17 cellular contexts compared by ENCODE assay signal in genomic region chr11:44892843-44893242, GRCh38. TPM values are rescaled to one million over a fixed set of nuclear protein-coding genes. Genes with fewer than 3 reads are reported as not detected.
A peak's percentile ranks its signal among the peaks of the same experiment; 100 is the strongest.
DNase-seq lines count a peak whose midpoint lies in the region; ATAC-seq and TF ChIP-seq lines count a peak whose summit lies in the region.
"Had no signal": no experiment of that assay in that cellular context is flagged by ENCODE, and none has a peak within 500 bp of the region (broad histone marks: within the 10 kb centered on the region; RNA-seq: fewer than 3 reads in every experiment).

No MANE protein-coding gene starts in this region.

- 87 to 94% methylated on average over 7 of the region's 7 CpGs for WGBS in sigmoid colon, 2 donors
- WGBS in aorta, 2 donors: 96 to 97% methylated on average over 7 of the region's 7 CpGs

- ATAC-seq in WTC11: no peak
- ATAC-seq in aorta (ENCODE audit: low FRiP score): no peak
- no peak for ATAC-seq in HG03095 (IDR thresholded peaks at IDR 0.05; ENCODE audit: unreplicated experiment)
- ATAC-seq: Panc1 had no signal

- intact Hi-C loops in sigmoid colon (cut with DNase I): loop anchor here (2.0 kb wide), 1 partner anchor 118 kb away; no protein-coding TSS in a partner anchor
- intact Hi-C loops in aorta (cut with DNase I): loop anchor here (1.0 to 5.0 kb wide), 2 partner anchors 271 to 272 kb away; no protein-coding TSS in a partner anchor
- intact Hi-C loops in activated naive CD4-positive, alpha-beta T cell treated with anti-CD3 and anti-CD28 coated beads for 36 hours (cut with micrococcal nuclease): loop anchor here (5.0 kb wide), 1 partner anchor 116 kb away; no protein-coding TSS in a partner anchor

- no peaks in the 10 kb centered on the region for H3K36me3 ChIP-seq in HEK293 (ENCODE audit: control insufficient read depth in 2 of 2, insufficient read depth in 1 of 2, low read length in 2 of 2)
- H3K36me3 ChIP-seq in sigmoid colon: no peaks in the 10 kb centered on the region
- no peaks in the 10 kb centered on the region for H3K36me3 ChIP-seq in aorta (ENCODE audit: control insufficient read depth in 1 of 2, insufficient read depth in 2 of 2, low read length in 1 of 2)

- H3K27me3 Mint-ChIP-seq in WTC11 (ENCODE audit: low read depth) (no peaks in the 10 kb centered on the region), glutamatergic neuron (ENCODE audit: unreplicated experiment) (peaks cover 11% of the 10 kb centered on the region)
- no peaks in the 10 kb centered on the region for H3K27me3 Mint-ChIP-seq in activated naive CD4-positive, alpha-beta T cell treated with anti-CD3 and anti-CD28 coated beads for 36 hours (ENCODE audit: low read depth)

- no peak for TF ChIP-seq POLR2A in sigmoid colon (IDR thresholded peaks at IDR 0.05)

- H3K9me3 Mint-ChIP-seq in WTC11 (peaks cover 2% of the 10 kb centered on the region), glutamatergic neuron (ENCODE audit: unreplicated experiment) (peaks cover 9% of the 10 kb centered on the region)
- H3K9me3 Mint-ChIP-seq in activated naive CD4-positive, alpha-beta T cell treated with anti-CD3 and anti-CD28 coated beads for 36 hours: peaks cover 2% of the 10 kb centered on the region
- H3K9me3 Mint-ChIP-seq: CD14-positive monocyte had no signal

- H3K36me3 Mint-ChIP-seq in WTC11 (no peaks in the 10 kb centered on the region), glutamatergic neuron (ENCODE audit: unreplicated experiment) (no peaks in the 10 kb centered on the region)
- peaks cover 3% of the 10 kb centered on the region for H3K36me3 Mint-ChIP-seq in activated naive CD4-positive, alpha-beta T cell treated with anti-CD3 and anti-CD28 coated beads for 36 hours (ENCODE audit: low read depth)
- H3K36me3 Mint-ChIP-seq: CD14-positive monocyte had no signal

- no peak for DNase-seq in WTC11 (ENCODE audit: low spot score)
- no peak for DNase-seq in glutamatergic neuron
- DNase-seq in sigmoid colon: no peak
- DNase-seq in aorta: no peak
- DNase-seq in activated naive CD4-positive, alpha-beta T cell treated with anti-CD3 and anti-CD28 coated beads for 36 hours: no peak
- DNase-seq in NCI-H446 treated with DMSO at 0.1 percent for 48 hours (lab: John Stamatoyannopoulos, UW): no peak
- DNase-seq: ACHN, AML-193, Caco-2, DMS153, Karpas-422, MM.1S, NCI-H2081 treated with DMSO at 0.1 percent for 48 hours had no signal

- H3K9me3 ChIP-seq in HEK293 (ENCODE audit: control insufficient read depth, insufficient read depth, low read depth, low read length) (no peaks in the 10 kb centered on the region), sigmoid colon (no peaks in the 10 kb centered on the region), aorta (ENCODE audit: control insufficient read depth, low read length) (no peaks in the 10 kb centered on the region)
- H3K9me3 ChIP-seq: Caco-2 had no signal

- H3K4me1 ChIP-seq in HEK293 (ENCODE audit: control insufficient read depth, insufficient read depth, low read length): no peaks in the 10 kb centered on the region
- H3K4me1 ChIP-seq in sigmoid colon: peaks cover 0 to 38% (median 26%) of the 10 kb centered on the region in 4 donors
- no peaks in the 10 kb centered on the region for H3K4me1 ChIP-seq in aorta (ENCODE audit: control insufficient read depth in 1 of 2, insufficient read depth in 2 of 2, low read length in 2 of 2)
- H3K4me1 ChIP-seq: Caco-2 had no signal

- H3K27ac Mint-ChIP-seq in WTC11 (no peak overlapping the region), glutamatergic neuron (ENCODE audit: unreplicated experiment) (no peak overlapping the region)
- H3K27ac Mint-ChIP-seq in activated naive CD4-positive, alpha-beta T cell treated with anti-CD3 and anti-CD28 coated beads for 36 hours: no peak overlapping the region

- TF ChIP-seq EP300 in sigmoid colon (IDR thresholded peaks at IDR 0.05): no peak

- H3K4me3 Mint-ChIP-seq in WTC11 (no peak overlapping the region), glutamatergic neuron (ENCODE audit: unreplicated experiment) (peak overlapping the region; percentile 38)
- H3K4me3 Mint-ChIP-seq in activated naive CD4-positive, alpha-beta T cell treated with anti-CD3 and anti-CD28 coated beads for 36 hours: no peak overlapping the region
- H3K4me3 Mint-ChIP-seq: CD14-positive monocyte had no signal

- H3K27ac ChIP-seq in HEK293 (ENCODE audit: extremely low read depth, low read depth, low read length): no peak overlapping the region
- H3K27ac ChIP-seq in sigmoid colon: peak overlapping the region; percentile 80 to 89 (median 84)
- no peak overlapping the region for H3K27ac ChIP-seq in aorta (ENCODE audit: low read depth in 1 of 2, low read length in 2 of 2)

- H3K27me3 ChIP-seq in sigmoid colon: no peaks in the 10 kb centered on the region
- H3K27me3 ChIP-seq in aorta (ENCODE audit: control insufficient read depth in 1 of 2, insufficient read depth in 2 of 2, low read length in 1 of 2): no peaks in the 10 kb centered on the region

- peaks cover 41% of the 10 kb centered on the region for H3K4me1 Mint-ChIP-seq in WTC11
- peaks cover 47% of the 10 kb centered on the region for H3K4me1 Mint-ChIP-seq in glutamatergic neuron (ENCODE audit: low read depth, unreplicated experiment)
- no peaks in the 10 kb centered on the region for H3K4me1 Mint-ChIP-seq in activated naive CD4-positive, alpha-beta T cell treated with anti-CD3 and anti-CD28 coated beads for 36 hours (ENCODE audit: low read depth)
- H3K4me1 Mint-ChIP-seq: CD14-positive monocyte had no signal

- CTCF ChIA-PET in HEK293 (lab: Yijun Ruan, JAX) (interaction anchor here (0.6 to 5.7 kb wide), 12 partner anchors 18 to 607 kb away, joined by 3 to 58 read pairs (median 6); no protein-coding TSS in a partner anchor), WTC11 (lab: Charles Lee) (interaction anchor here (0.6 to 1.7 kb wide), 13 partner anchors 10 to 334 kb away, joined by 3 to 10 read pairs (median 3); no protein-coding TSS in a partner anchor)
- CTCF ChIA-PET in activated naive CD4-positive, alpha-beta T cell treated with anti-CD3 and anti-CD28 coated beads for 36 hours (lab: Charles Lee): interaction anchor here (1.2 to 1.4 kb wide), 4 partner anchors 118 to 336 kb away, joined by 3 to 8 read pairs (median 4); no protein-coding TSS in a partner anchor

- H3K4me3 ChIP-seq in HEK293 (ENCODE audit: low read depth, low read length): no peak overlapping the region
- no peak overlapping the region for H3K4me3 ChIP-seq in sigmoid colon
- no peak overlapping the region for H3K4me3 ChIP-seq in aorta (ENCODE audit: low read length in 2 of 2)

- no peak for TF ChIP-seq CTCF in HEK293 (tag by site-specific recombination; IDR thresholded peaks at IDR 0.05)
- TF ChIP-seq CTCF in WTC11 (IDR thresholded peaks at IDR 0.05): no peak
- no peak for TF ChIP-seq CTCF in glutamatergic neuron (IDR thresholded peaks at IDR 0.05; ENCODE audit: partially characterized antibody, unreplicated experiment)
- no peak for TF ChIP-seq CTCF in sigmoid colon (IDR thresholded peaks at IDR 0.05)

- POLR2A ChIA-PET in HEK293 (lab: Yijun Ruan, JAX): interaction anchor here (0.6 kb wide), 1 partner anchor 275 kb away, joined by 3 read pairs; no protein-coding TSS in a partner anchor
- POLR2A ChIA-PET in WTC11 (lab: Charles Lee): no interaction called here

TF ChIP-seq in HEK293, 187 proteins besides CTCF, POLR2A, EP300 and RAD21:
- TF ChIP-seq ZNF768 (tag by site-specific recombination; IDR thresholded peaks at IDR 0.05) (0 out of 2 replicates have a peak, but pooled peaks have one; percentile 34), ZNF140 (tag by site-specific recombination; IDR thresholded peaks at IDR 0.05) (no peak)

TF ChIP-seq in WTC11, 78 proteins besides CTCF, POLR2A, EP300 and RAD21:
- TF ChIP-seq GTF2I (CRISPR knock-in tag; conservative IDR thresholded peaks at IDR 0.05) (0 out of 2 replicates have a peak, but pooled peaks have one; percentile 20), USF2 (CRISPR knock-in tag; IDR thresholded peaks at IDR 0.05) (no peak)

RNA-seq across cellular contexts. Expression of gene TP53I11, which starts 57.8 kb away (rescaled TPM):
- total RNA-seq in WTC11 (2021) (42.4 to 44.2 TPM (median 42.9 TPM) in 3 replicates), glutamatergic neuron (ENCODE audit: unreplicated experiment) (420 TPM), sigmoid colon (10 to 100 TPM; 12.4 to 31.0 (median 24.3) TPM), aorta (10 to 100 TPM; 54.5 to 85.6 TPM)
- polyA plus RNA-seq in sigmoid colon (10 to 100 TPM; 12.0 to 67.0 (median 14.4) TPM), aorta (10 to 100 TPM; 25.9 to 37.3 TPM)
- 10 to 100 TPM; 10.3 to 14.0 TPM for total RNA-seq in activated naive CD4-positive, alpha-beta T cell treated with anti-CD3 and anti-CD28 coated beads for 36 hours

Comparison
In these comparisons a context has a peak if more than half of its experiments do, and no peak if none do; other contexts are left out.
1. H3K27ac ChIP-seq: peak in sigmoid colon (4 of 4); none in HEK293 (single experiment) and aorta (0 of 2).